ENCODE assay signal across 8 cellular contexts in the genomic region with DNA sequence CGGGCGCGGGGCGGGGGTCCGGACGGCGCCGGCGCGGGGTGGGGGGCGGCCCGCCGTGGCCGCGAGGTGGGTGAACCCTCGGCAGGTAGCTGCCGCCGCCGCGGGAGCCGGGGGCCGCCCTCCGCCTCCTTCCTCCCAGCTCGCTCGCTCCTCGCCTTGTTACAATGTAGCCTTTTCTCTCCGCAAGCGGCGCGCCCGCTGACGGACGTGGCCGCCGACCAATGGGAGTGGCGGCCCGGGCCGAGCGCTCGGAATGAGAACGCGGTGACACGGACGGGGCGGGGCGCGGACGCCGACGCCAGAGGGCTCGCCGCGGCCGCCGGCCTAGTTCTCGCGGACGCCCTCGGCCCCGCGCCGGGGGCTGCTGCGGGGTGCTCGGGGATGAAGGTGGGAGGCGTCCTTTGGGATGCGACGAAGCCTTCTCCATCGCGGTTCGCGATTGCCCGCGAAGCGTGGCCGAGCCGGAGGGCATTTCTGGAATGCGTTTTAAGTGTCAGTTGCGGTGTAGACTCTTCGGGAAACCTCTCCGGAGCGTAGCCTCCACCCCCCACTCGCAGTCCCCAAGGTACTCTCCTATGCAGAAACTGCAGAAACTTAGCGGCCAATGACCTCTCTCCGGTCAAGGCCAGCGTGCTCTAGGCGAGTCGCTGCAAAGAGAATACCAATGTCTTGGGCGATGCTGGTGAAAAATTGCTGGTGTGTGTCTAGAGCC. TPM values are rescaled to one million over a fixed set of nuclear protein-coding genes. Genes with fewer than 3 reads are reported as not detected.
DNase-seq lines count a peak whose midpoint lies in the region; ATAC-seq and TF ChIP-seq lines count a peak whose summit lies in the region.

No MANE protein-coding gene starts in this region.

- no peaks in the 10 kb centered on the region for H3K27me3 ChIP-seq in BE2C

- H3K9me3 ChIP-seq in BE2C: no peaks in the 10 kb centered on the region

- no peaks in the 10 kb centered on the region for H3K36me3 ChIP-seq in BE2C

- H3K4me1 ChIP-seq in BE2C: peaks cover 5% of the 10 kb centered on the region; the same call in 1 of the 2 replicates

- peak overlapping the region; percentile 71 for H3K4me3 ChIP-seq in BE2C (ENCODE audit: low read depth, low read length)
- peak overlapping the region; percentile 76 for H3K4me3 ChIP-seq in choroid plexus epithelial cell (ENCODE audit: low read depth, low read length)

- peak; percentile 99 for ATAC-seq in GM19324 (IDR thresholded peaks at IDR 0.05; ENCODE audit: low FRiP score, unreplicated experiment)
- ATAC-seq in HG03457 (IDR thresholded peaks at IDR 0.05; ENCODE audit: unreplicated experiment): peak; percentile 93

- DNase-seq in BE2C (peak; percentile 89), NCI-H524 (lab: John Stamatoyannopoulos, UW) (peak; percentile 80 to 93), choroid plexus epithelial cell (ENCODE audit: low read depth) (peak; percentile 98), kidney glomerular epithelial cell (lab: John Stamatoyannopoulos, UW) (peak; percentile 85)
- DNase-seq in activated CD4-positive, alpha-beta T cell treated with anti-CD3 and anti-CD28 coated beads for 4 hours: peak; percentile 89 to 91
- peak; percentile 95 for DNase-seq in stimulated activated CD4-positive, alpha-beta T cell treated with anti-CD3 and anti-CD28 coated beads, Interleukin-15, amount 100 ng/mL, for 24 hours

- no peak for TF ChIP-seq CTCF in BE2C (IDR thresholded peaks at IDR 0.05; ENCODE audit: low read depth, low read length)
- no peak for TF ChIP-seq CTCF in choroid plexus epithelial cell (conservative IDR thresholded peaks at IDR 0.05; ENCODE audit: low read depth, low read length)

RNA-seq across cellular contexts. Expression of gene PRDM11, which starts 0.7 kb away (rescaled TPM):
- polyA plus RNA-seq in BE2C (2012; ENCODE audit: insufficient read depth, insufficient read length, low read depth): 5.9 TPM

Comparison
In these comparisons a context has a peak if more than half of its experiments do, and no peak if none do; other contexts are left out.
1. Peak in every context shown above with its lines: DNase-seq, ATAC-seq and H3K4me3 ChIP-seq.